8 cellular contexts compared by ENCODE assay signal in genomic region chr9:35696520-35697215, GRCh38. TPM values are rescaled to one million over a fixed set of nuclear protein-coding genes. Genes with fewer than 3 reads are reported as not detected.
DNase-seq lines count a peak whose midpoint lies in the region; ATAC-seq and TF ChIP-seq lines count a peak whose summit lies in the region.

No MANE protein-coding gene starts in this region.

- no peaks in the 10 kb centered on the region for H3K27me3 ChIP-seq in heart left ventricle

- H3K4me1 Mint-ChIP-seq in activated naive CD4-positive, alpha-beta T cell treated with anti-CD3 and anti-CD28 coated beads, Interleukin-2, amount 10 ng/mL, durations not matched to agents 7 days and 5 days: peaks cover 4% of the 10 kb centered on the region

- peak overlapping the region in 4 of 12 donors; percentile 14 to 98 (median 24) for H3K27ac ChIP-seq in heart left ventricle

- intact Hi-C loops in heart left ventricle (cut with DNase I): loop anchor here in 4 of 10 donors (5.0 to 10.0 kb wide), 3 partner anchors 34 to 92 kb away; partner anchors contain the start of genes CREB3 (in 1 of the 4), TESK1 (in 1 of the 4) and TLN1 (in 1 of the 4)

- H3K4me3 ChIP-seq in AG10803 (ENCODE audit: low read length): no peak overlapping the region
- H3K4me3 ChIP-seq in heart left ventricle: no peak overlapping the region

- 38 to 43% (median 40%) methylated on average over 9 of the region's 9 CpGs for WGBS in heart left ventricle, 4 donors

- peaks cover 0 to 13% (median 5%) of the 10 kb centered on the region in 12 donors for H3K4me1 ChIP-seq in heart left ventricle

- H3K27ac Mint-ChIP-seq in activated naive CD4-positive, alpha-beta T cell treated with anti-CD3 and anti-CD28 coated beads, Interleukin-2, amount 10 ng/mL, durations not matched to agents 7 days and 5 days: peak overlapping the region; percentile 50

- TF ChIP-seq CTCF in AG10803 (conservative IDR thresholded peaks at IDR 0.05; ENCODE audit: low read length): peak; percentile 81
- peak; percentile 82 to 94 (median 88) for TF ChIP-seq CTCF in heart left ventricle (IDR thresholded peaks at IDR 0.05)

- H3K4me3 Mint-ChIP-seq in activated naive CD4-positive, alpha-beta T cell treated with anti-CD3 and anti-CD28 coated beads, Interleukin-2, amount 10 ng/mL, durations not matched to agents 7 days and 5 days: no peak overlapping the region

- CTCF ChIA-PET in activated naive CD4-positive, alpha-beta T cell treated with anti-CD3 and anti-CD28 coated beads, Interleukin-2, amount 10 ng/mL, durations not matched to agents 7 days and 5 days (lab: Charles Lee): interaction anchor here (0.7 to 6.4 kb wide), 42 partner anchors 9 to 185 kb away, joined by 3 to 96 read pairs (median 5); partner anchors contain the start of genes ARHGEF39, CCDC107, CD72 and CREB3

- H3K36me3 ChIP-seq in heart left ventricle: peaks cover 2 to 68% (median 60%) of the 10 kb centered on the region in 9 donors

- ATAC-seq in GM18498 (IDR thresholded peaks at IDR 0.05; ENCODE audit: unreplicated experiment) (peak; percentile 82), HG03432 (IDR thresholded peaks at IDR 0.05; ENCODE audit: unreplicated experiment) (peak; percentile 71), heart left ventricle (peak; percentile 49 to 75 (median 73)), GM18505 (IDR thresholded peaks at IDR 0.05; ENCODE audit: unreplicated experiment) (no peak)

- H3K27me3 Mint-ChIP-seq in activated naive CD4-positive, alpha-beta T cell treated with anti-CD3 and anti-CD28 coated beads, Interleukin-2, amount 10 ng/mL, durations not matched to agents 7 days and 5 days: no peaks in the 10 kb centered on the region

- TF ChIP-seq POLR2A in heart left ventricle (IDR thresholded peaks at IDR 0.05) (no peak), GM18505 (IDR thresholded peaks at IDR 0.05; ENCODE audit: borderline replicate concordance, extremely low read depth, insufficient read depth, insufficient read length) (no peak)

- no peaks in the 10 kb centered on the region for H3K9me3 ChIP-seq in heart left ventricle

- H3K36me3 Mint-ChIP-seq in activated naive CD4-positive, alpha-beta T cell treated with anti-CD3 and anti-CD28 coated beads, Interleukin-2, amount 10 ng/mL, durations not matched to agents 7 days and 5 days: peaks cover 21% of the 10 kb centered on the region

- DNase-seq in AG10803 (ENCODE audit: low read depth) (no peak), RPMI8226 (peak; percentile 63), heart left ventricle (peak in 4 of 5 donors; percentile 44 to 59 (median 54)), retina (peak; percentile 62)
- DNase-seq in activated naive CD4-positive, alpha-beta T cell treated with anti-CD3 and anti-CD28 coated beads, Interleukin-2, amount 10 ng/mL, durations not matched to agents 7 days and 5 days: peak; percentile 66

- H3K9me3 Mint-ChIP-seq in activated naive CD4-positive, alpha-beta T cell treated with anti-CD3 and anti-CD28 coated beads, Interleukin-2, amount 10 ng/mL, durations not matched to agents 7 days and 5 days: no peaks in the 10 kb centered on the region

RNA-seq across cellular contexts. Expression of gene TPM2, which starts 6.9 kb away (rescaled TPM):
- total RNA-seq in heart left ventricle: 1,000 to 10,000 TPM in 3 of 9 donors, 100 to 1,000 TPM in 6; 621 to 1,314 (median 858) TPM
- 1,000 to 10,000 TPM in 1 of 2 donors, 100 to 1,000 TPM in 1; 761 to 2,450 TPM for polyA plus RNA-seq in heart left ventricle

RNA-seq across cellular contexts. Expression of gene CA9, which starts 22.9 kb away (rescaled TPM):
- total RNA-seq in heart left ventricle: 10 to 100 TPM in 1 of 9 donors, 1 to 10 TPM in 1, under 1 TPM in 1, not detected in 6; 0.47 to 13.9 (median 2.3) TPM
- polyA plus RNA-seq in heart left ventricle: under 1 TPM; 0.23 to 0.54 TPM

RNA-seq across cellular contexts. Expression of gene ARHGEF39, which starts 31.7 kb away (rescaled TPM):
- 1 to 10 TPM in 1 of 9 donors, under 1 TPM in 8; 0.11 to 1.2 (median 0.27) TPM for total RNA-seq in heart left ventricle
- under 1 TPM; 0.12 to 0.30 TPM for polyA plus RNA-seq in heart left ventricle

RNA-seq across cellular contexts. Expression of gene TLN1, which starts 35.3 kb away (rescaled TPM):
- total RNA-seq in heart left ventricle: 100 to 1,000 TPM; 193 to 373 (median 261) TPM
- 100 to 1,000 TPM; 152 to 241 TPM for polyA plus RNA-seq in heart left ventricle

RNA-seq across cellular contexts. Expression of gene CREB3, which starts 35.8 kb away (rescaled TPM):
- 10 to 100 TPM; 16.1 to 38.0 (median 25.5) TPM for total RNA-seq in heart left ventricle
- 10 to 100 TPM; 26.7 to 49.4 TPM for polyA plus RNA-seq in heart left ventricle
